In the genomic region with DNA sequence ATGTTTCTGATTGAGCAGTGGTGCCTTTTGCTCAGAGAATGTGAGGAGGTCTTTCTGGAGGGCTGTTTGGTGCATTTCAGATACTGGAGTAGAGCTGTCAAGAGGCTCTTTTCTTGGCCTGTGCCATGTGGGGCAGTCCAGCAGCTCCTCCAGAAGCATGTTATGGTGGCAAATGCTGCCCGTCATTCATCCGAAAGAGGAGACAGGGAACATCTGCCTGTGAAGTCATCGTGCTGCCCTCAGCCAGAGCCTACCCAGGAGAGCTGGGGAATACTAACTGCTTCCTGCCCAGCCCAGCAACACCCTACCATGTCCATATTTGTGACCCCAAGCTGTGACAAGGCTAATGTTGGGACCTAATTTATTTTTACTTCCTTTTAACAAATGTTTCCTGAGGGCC, we compare ENCODE assay signal across 12 cellular contexts.
DNase-seq lines count a peak whose midpoint lies in the region; ATAC-seq, FAIRE-seq and TF ChIP-seq lines count a peak whose summit lies in the region.
"Had no signal": no experiment of that assay in that cellular context is flagged by ENCODE, and none has a peak within 500 bp of the region (broad histone marks: within the 10 kb centered on the region; RNA-seq: fewer than 3 reads in every experiment).

No MANE protein-coding gene starts in this region.

- H3K27ac ChIP-seq in A549 (peak overlapping the region in 1 of 2 experiments; percentile 71; a peak in 3 of 6 replicates), HUES64 (ENCODE audit: low read depth, low read length) (no peak overlapping the region), GM12878 (ENCODE audit: control insufficient read depth, insufficient read depth) (no peak overlapping the region), heart left ventricle (no peak overlapping the region)
- H3K27ac ChIP-seq: C4-2B had no signal

- TF ChIP-seq CTCF in A549 (IDR thresholded peaks at IDR 0.05) (no peak), GM12878 (IDR thresholded peaks at IDR 0.05 in 2 of 3, conservative IDR thresholded peaks at IDR 0.05 in 1 of 3; ENCODE audit: control insufficient read depth in 2 of 3, extremely low read depth in 1 of 3, insufficient read depth in 1 of 3, low read depth in 3 of 3, low read length in 3 of 3) (no peak), heart left ventricle (IDR thresholded peaks at IDR 0.05) (no peak)

- no peak for TF ChIP-seq POLR2A in A549 (IDR thresholded peaks at IDR 0.05; ENCODE audit: low read length)
- no peak for TF ChIP-seq POLR2A in GM12878 (IDR thresholded peaks at IDR 0.05; ENCODE audit: low read depth, low read length)
- TF ChIP-seq POLR2A in heart left ventricle (IDR thresholded peaks at IDR 0.05) = no peak

- no peaks in the 10 kb centered on the region for H4K20me1 ChIP-seq in GM12878 (ENCODE audit: control insufficient read depth, insufficient read depth)

- H3K4me3 ChIP-seq in A549 = no peak overlapping the region
- H3K4me3 ChIP-seq in HUES64 (ENCODE audit: low read length) = peak overlapping the region; percentile 40; the same call in 1 of the 2 replicates
- peak overlapping the region; percentile 47; the same call in 1 of the 2 replicates for H3K4me3 ChIP-seq in GM12878
- peak overlapping the region; percentile 26 for H3K4me3 ChIP-seq in mucosa of stomach (ENCODE audit: low read length)
- H3K4me3 ChIP-seq in heart left ventricle = no peak overlapping the region

- TF ChIP-seq RAD21 in A549 (conservative IDR thresholded peaks at IDR 0.05 in 1 of 2, IDR thresholded peaks at IDR 0.05 in 1 of 2) = no peak
- no peak for TF ChIP-seq RAD21 in GM12878 (IDR thresholded peaks at IDR 0.05; ENCODE audit: insufficient read depth, low read depth, low read length)

- WGBS in A549 (ENCODE audit: missing lambda C conversion rate) = 79% methylated on average over 3 of the region's 3 CpGs
- 96% methylated on average over 3 of the region's 3 CpGs for WGBS in HUES64
- 97% methylated on average over 3 of the region's 3 CpGs for WGBS in GM12878 (ENCODE audit: insufficient coverage, insufficient replicate concordance, low lambda C conversion rate, missing lambda C conversion rate)
- WGBS in heart left ventricle, 4 donors = 89 to 99% (median 93%) methylated on average over 2 to 3 of the region's 3 CpGs

- H3K4me1 ChIP-seq in A549 = peaks cover 6% of the 10 kb centered on the region; the same call in 1 of the 3 replicates
- peaks cover 16% of the 10 kb centered on the region for H3K4me1 ChIP-seq in HUES64 (ENCODE audit: insufficient read depth, low read length)
- peaks cover 3% of the 10 kb centered on the region; the same call in 1 of the 2 replicates for H3K4me1 ChIP-seq in GM12878 (ENCODE audit: control insufficient read depth, insufficient read depth, low read length)
- peaks cover 36% of the 10 kb centered on the region for H3K4me1 ChIP-seq in mucosa of stomach (ENCODE audit: control insufficient read depth, insufficient read depth, low read length)
- H3K4me1 ChIP-seq in heart left ventricle = peaks cover 0 to 25% (median 4%) of the 10 kb centered on the region in 12 donors

- H2AFZ ChIP-seq in GM12878 (ENCODE audit: control insufficient read depth, low read depth, low read length) = peak overlapping the region; percentile 98

- FAIRE-seq in A549 (lab: Jason Lieb, UNC) (no peak), GM12878 (lab: Jason Lieb, UNC) (no peak)

- CTCF ChIA-PET in A549 (lab: Yijun Ruan, JAX) = interaction anchor here (0.7 to 1.7 kb wide), 3 partner anchors 9 to 147 kb away, joined by 3 to 4 read pairs (median 3); no protein-coding TSS in a partner anchor
- CTCF ChIA-PET in GM12878 (lab: Yijun Ruan, JAX) = no interaction called here

- in situ Hi-C loops in GM12878 (cut with MboI) = no loop called here

- no peaks in the 10 kb centered on the region for H3K9me3 ChIP-seq in A549
- H3K9me3 ChIP-seq in HUES64 (ENCODE audit: insufficient read depth, low read depth, low read length) = no peaks in the 10 kb centered on the region
- H3K9me3 ChIP-seq in GM12878 (replicated peaks; ENCODE audit: control insufficient read depth, insufficient read depth, low read length) = peaks cover 5% of the 10 kb centered on the region
- no peaks in the 10 kb centered on the region for H3K9me3 ChIP-seq in mucosa of stomach (ENCODE audit: control insufficient read depth, low read length)
- peaks cover 0 to 8% (median 0%) of the 10 kb centered on the region in 12 donors for H3K9me3 ChIP-seq in heart left ventricle

- DNase-seq in A549 (ENCODE audit: low read depth in 1 of 2, low spot score in 1 of 2) = no peak
- no peak for DNase-seq in GM12878 (ENCODE audit: low read depth, low spot score)
- no peak for DNase-seq in NCI-H510A treated with DMSO at 0.1 percent for 48 hours (lab: John Stamatoyannopoulos, UW)
- no peak for DNase-seq in heart left ventricle
- DNase-seq: activated naive CD4-positive, alpha-beta T cell; left ventricle myocardium superior had no signal

- POLR2A ChIA-PET in A549 (lab: Yijun Ruan, JAX) (no interaction called here), GM12878 (lab: Charles Lee) (no interaction called here)

- SMC1A ChIA-PET in GM12878 (lab: Charles Lee; ENCODE audit: uncharacterized antibody, unreplicated experiment) = no interaction called here

- no peaks in the 10 kb centered on the region for H3K36me3 ChIP-seq in HUES64 (ENCODE audit: insufficient read depth, low read length)
- no peaks in the 10 kb centered on the region for H3K36me3 ChIP-seq in GM12878 (ENCODE audit: control insufficient read depth in 2 of 2, insufficient read depth in 2 of 2, low read length in 1 of 2)
- H3K36me3 ChIP-seq in mucosa of stomach (ENCODE audit: control insufficient read depth, insufficient read depth, low read length) = no peaks in the 10 kb centered on the region
- no peaks in the 10 kb centered on the region for H3K36me3 ChIP-seq in heart left ventricle

- H3K27me3 ChIP-seq in HUES64 (ENCODE audit: insufficient read depth, low read length) (no peaks in the 10 kb centered on the region), GM12878 (replicated peaks in 1 of 2; ENCODE audit: control insufficient read depth in 2 of 2, insufficient read depth in 2 of 2, low read length in 1 of 2) (no peaks in the 10 kb centered on the region), mucosa of stomach (ENCODE audit: control insufficient read depth, insufficient read depth, low read length) (no peaks in the 10 kb centered on the region), heart left ventricle (peaks cover 0 to 27% (median 5%) of the 10 kb centered on the region in 9 donors)

- H3K9ac ChIP-seq in HUES64 (ENCODE audit: low read depth, low read length) (no peak overlapping the region), GM12878 (ENCODE audit: control insufficient read depth, insufficient read depth, low read length) (no peak overlapping the region), mucosa of stomach (ENCODE audit: low read length) (peak overlapping the region; percentile 35)

- RAD21 ChIA-PET in GM12878 (lab: Charles Lee; ENCODE audit: unreplicated experiment) = no interaction called here

- no peak for ATAC-seq in A549
- no peak for ATAC-seq in GM12878
- no peak for ATAC-seq in HG03108 (IDR thresholded peaks at IDR 0.05; ENCODE audit: unreplicated experiment)
- no peak for ATAC-seq in HG03565 (IDR thresholded peaks at IDR 0.05; ENCODE audit: unreplicated experiment)
- no peak for ATAC-seq in heart left ventricle
- ATAC-seq: naive thymus-derived CD8-positive, alpha-beta T cell had no signal

- no peaks in the 10 kb centered on the region for H3K79me2 ChIP-seq in GM12878 (ENCODE audit: control insufficient read depth, insufficient read depth, low read length)

- TF ChIP-seq EP300 in A549 (IDR thresholded peaks at IDR 0.05) (no peak), GM12878 (IDR thresholded peaks at IDR 0.05; ENCODE audit: borderline replicate concordance in 1 of 2, control insufficient read depth in 1 of 2, low read depth in 2 of 2, low read length in 2 of 2) (no peak)

- H3K4me2 ChIP-seq in A549 = peak overlapping the region; percentile 25; the same call in 2 of the 3 replicates
- peak overlapping the region; percentile 76 for H3K4me2 ChIP-seq in GM12878 (ENCODE audit: control insufficient read depth, insufficient read depth)

- intact Hi-C loops in GM12878 (cut with micrococcal nuclease; ENCODE audit: unreplicated experiment) = no loop called here
- intact Hi-C loops in heart left ventricle (cut with DNase I) = no loop called here

- no TSS peak for BruUV-seq in GM12878 (replicated peaks; lab: Mats Ljungman, UMichigan)

TF ChIP-seq in A549, 52 proteins besides CTCF, POLR2A, EP300 and RAD21 (continues in another document):
- no peak for TF ChIP-seq ZNF302 (CRISPR knock-in tag; IDR thresholded peaks at IDR 0.05)
- no peak for TF ChIP-seq PHF8 (IDR thresholded peaks at IDR 0.05; ENCODE audit: borderline replicate concordance, low read depth)
- TF ChIP-seq HDAC2 (IDR thresholded peaks at IDR 0.05) = no peak
- TF ChIP-seq CEBPB (IDR thresholded peaks at IDR 0.05) = no peak
- no peak for TF ChIP-seq BCL3 (IDR thresholded peaks at IDR 0.05)

TF ChIP-seq in GM12878, 131 proteins besides CTCF, POLR2A, EP300 and RAD21 (continues in another document):
- TF ChIP-seq CBX5 (IDR thresholded peaks at IDR 0.05; ENCODE audit: low read depth) (no peak), ASH2L (IDR thresholded peaks at IDR 0.05; ENCODE audit: borderline replicate concordance, low read depth) (no peak), E4F1 (IDR thresholded peaks at IDR 0.05; ENCODE audit: borderline replicate concordance, partially characterized antibody) (no peak), IRF4 (IDR thresholded peaks at IDR 0.05; ENCODE audit: low read depth, low read length) (no peak)
- TF ChIP-seq, protein P1, sequence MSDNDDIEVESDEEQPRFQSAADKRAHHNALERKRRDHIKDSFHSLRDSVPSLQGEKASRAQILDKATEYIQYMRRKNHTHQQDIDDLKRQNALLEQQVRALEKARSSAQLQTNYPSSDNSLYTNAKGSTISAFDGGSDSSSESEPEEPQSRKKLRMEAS (IDR thresholded peaks at IDR 0.05; ENCODE audit: low read depth, low read length) = no peak

Comparison
In these comparisons a context has a peak if more than half of its experiments do, and no peak if none do; other contexts are left out.
1. H3K4me3 ChIP-seq: peak in HUES64 (single experiment), GM12878 (single experiment) and mucosa of stomach (single experiment); none in A549 (single experiment) and heart left ventricle (0 of 12).